22 cellular contexts compared by ENCODE assay signal in genomic region chr7:150952331-150953050, GRCh38. TPM values are rescaled to one million over a fixed set of nuclear protein-coding genes. Genes with fewer than 3 reads are reported as not detected.
"Had no signal": no experiment of that assay in that cellular context is flagged by ENCODE, and none has a peak within 500 bp of the region (broad histone marks: within the 10 kb centered on the region; RNA-seq: fewer than 3 reads in every experiment).

No MANE protein-coding gene starts in this region.

- H3K27ac Mint-ChIP-seq: activated CD8-positive, alpha-beta T cell treated with anti-CD3 and anti-CD28 coated beads, Interleukin-2, amount 10 ng/mL, durations not matched to agents 7 days and 5 days; activated naive CD4-positive, alpha-beta T cell treated with anti-CD3 and anti-CD28 coated beads, Interleukin-2, amount 50 U/mL, for 72 hours; activated T-cell treated with anti-CD3 and anti-CD28 coated beads, Interleukin-2, amount 50 U/mL, for 24 hours; activated T-helper 17 cell treated with anti-CD3 and anti-CD28 coated beads, Interleukin-2, amount 50 U/mL, for 72 hours; memory B cell; stimulated activated effector memory CD8-positive, alpha-beta T cell treated with anti-CD3 and anti-CD28 coated beads, Interleukin-12 subunit alpha, Interleukin-12 subunit beta, amount 100 ng/mL, for 72 hours had no signal

- H3K4me1 Mint-ChIP-seq: stimulated activated effector memory CD8-positive, alpha-beta T cell treated with anti-CD3 and anti-CD28 coated beads, Interleukin-12 subunit alpha, Interleukin-12 subunit beta, amount 100 ng/mL, for 72 hours had no signal

- H3K4me3 ChIP-seq: adrenal gland, coronary artery, esophagus muscularis mucosa, gastroesophageal sphincter, left lung, skin epidermis, vagina had no signal

- H3K4me3 Mint-ChIP-seq: activated CD8-positive, alpha-beta T cell treated with anti-CD3 and anti-CD28 coated beads, Interleukin-2, amount 10 ng/mL, durations not matched to agents 7 days and 5 days; activated T-cell treated with anti-CD3 and anti-CD28 coated beads, Interleukin-2, amount 50 U/mL, for 24 hours; activated T-helper 17 cell treated with anti-CD3 and anti-CD28 coated beads, Interleukin-2, amount 50 U/mL, for 72 hours; memory B cell; naive B cell; neural crest cell; stimulated activated effector memory CD8-positive, alpha-beta T cell treated with anti-CD3 and anti-CD28 coated beads, Interleukin-12 subunit alpha, Interleukin-12 subunit beta, amount 100 ng/mL, for 72 hours; stimulated activated naive CD8-positive, alpha-beta T cell treated with anti-CD3 and anti-CD28 coated beads, Interleukin-15, amount 100 ng/mL, for 72 hours had no signal

- H3K36me3 Mint-ChIP-seq: stimulated activated effector memory CD8-positive, alpha-beta T cell treated with anti-CD3 and anti-CD28 coated beads, Interleukin-12 subunit alpha, Interleukin-12 subunit beta, amount 100 ng/mL, for 72 hours had no signal

- H3K36me3 ChIP-seq: adrenal gland, left lung, vagina had no signal

- H3K9me3 ChIP-seq: adrenal gland, esophagus muscularis mucosa, gastroesophageal sphincter, left lung, vagina had no signal

- H3K27me3 ChIP-seq: adrenal gland, vagina had no signal

- ATAC-seq: activated CD8-positive, alpha-beta T cell treated with anti-CD3 and anti-CD28 coated beads, Interleukin-2, amount 10 ng/mL, durations not matched to agents 7 days and 5 days; activated naive CD4-positive, alpha-beta T cell treated with anti-CD3 and anti-CD28 coated beads, Interleukin-2, amount 50 U/mL, for 72 hours; activated T-helper 17 cell treated with anti-CD3 and anti-CD28 coated beads, Interleukin-2, amount 50 U/mL, for 72 hours; gastroesophageal sphincter; left lung; stimulated activated effector memory CD8-positive, alpha-beta T cell treated with anti-CD3 and anti-CD28 coated beads, Interleukin-12 subunit alpha, Interleukin-12 subunit beta, amount 100 ng/mL, for 72 hours; stimulated activated naive CD8-positive, alpha-beta T cell treated with anti-CD3 and anti-CD28 coated beads, Interleukin-15, amount 100 ng/mL, for 72 hours had no signal

- DNase-seq: activated CD4-positive, alpha-beta T cell treated with anti-CD3 and anti-CD28 coated beads for 1 hour; activated CD4-positive, alpha-beta T cell treated with anti-CD3 and anti-CD28 coated beads, Interleukin-2, amount 50 U/mL, for 1 hour; activated CD8-positive, alpha-beta T cell treated with anti-CD3 and anti-CD28 coated beads, Interleukin-2, amount 10 ng/mL, durations not matched to agents 7 days and 5 days; activated T-cell treated with anti-CD3 and anti-CD28 coated beads, Interleukin-2, amount 50 U/mL, for 24 hours; naive B cell; stimulated activated CD4-positive, alpha-beta T cell treated with anti-CD3 and anti-CD28 coated beads, Interleukin-2, amount 100 ng/mL, for 24 hours; stimulated activated naive CD8-positive, alpha-beta T cell treated with anti-CD3 and anti-CD28 coated beads, Interleukin-15, amount 100 ng/mL, for 72 hours; T-helper 1 cell; trophoblast cell had no signal

- H3K27ac ChIP-seq: coronary artery, left lung, skin epidermis, vagina had no signal

- FAIRE-seq: astrocyte had no signal

- H3K9me3 Mint-ChIP-seq: activated naive CD4-positive, alpha-beta T cell treated with anti-CD3 and anti-CD28 coated beads, Interleukin-2, amount 50 U/mL, for 72 hours; activated T-cell treated with anti-CD3 and anti-CD28 coated beads, Interleukin-2, amount 50 U/mL, for 24 hours; activated T-helper 17 cell treated with anti-CD3 and anti-CD28 coated beads, Interleukin-2, amount 50 U/mL, for 72 hours; memory B cell; naive B cell; neural crest cell; stimulated activated effector memory CD8-positive, alpha-beta T cell treated with anti-CD3 and anti-CD28 coated beads, Interleukin-12 subunit alpha, Interleukin-12 subunit beta, amount 100 ng/mL, for 72 hours; stimulated activated naive CD8-positive, alpha-beta T cell treated with anti-CD3 and anti-CD28 coated beads, Interleukin-15, amount 100 ng/mL, for 72 hours had no signal

RNA-seq across cellular contexts. Expression of gene KCNH2, which starts 25.6 kb away (rescaled TPM):
- total RNA-seq: activated CD8-positive, alpha-beta T cell treated with anti-CD3 and anti-CD28 coated beads, Interleukin-2, amount 10 ng/mL, durations not matched to agents 7 days and 5 days had no signal
